ENCODE assay signal across 23 cellular contexts in the genomic region with DNA sequence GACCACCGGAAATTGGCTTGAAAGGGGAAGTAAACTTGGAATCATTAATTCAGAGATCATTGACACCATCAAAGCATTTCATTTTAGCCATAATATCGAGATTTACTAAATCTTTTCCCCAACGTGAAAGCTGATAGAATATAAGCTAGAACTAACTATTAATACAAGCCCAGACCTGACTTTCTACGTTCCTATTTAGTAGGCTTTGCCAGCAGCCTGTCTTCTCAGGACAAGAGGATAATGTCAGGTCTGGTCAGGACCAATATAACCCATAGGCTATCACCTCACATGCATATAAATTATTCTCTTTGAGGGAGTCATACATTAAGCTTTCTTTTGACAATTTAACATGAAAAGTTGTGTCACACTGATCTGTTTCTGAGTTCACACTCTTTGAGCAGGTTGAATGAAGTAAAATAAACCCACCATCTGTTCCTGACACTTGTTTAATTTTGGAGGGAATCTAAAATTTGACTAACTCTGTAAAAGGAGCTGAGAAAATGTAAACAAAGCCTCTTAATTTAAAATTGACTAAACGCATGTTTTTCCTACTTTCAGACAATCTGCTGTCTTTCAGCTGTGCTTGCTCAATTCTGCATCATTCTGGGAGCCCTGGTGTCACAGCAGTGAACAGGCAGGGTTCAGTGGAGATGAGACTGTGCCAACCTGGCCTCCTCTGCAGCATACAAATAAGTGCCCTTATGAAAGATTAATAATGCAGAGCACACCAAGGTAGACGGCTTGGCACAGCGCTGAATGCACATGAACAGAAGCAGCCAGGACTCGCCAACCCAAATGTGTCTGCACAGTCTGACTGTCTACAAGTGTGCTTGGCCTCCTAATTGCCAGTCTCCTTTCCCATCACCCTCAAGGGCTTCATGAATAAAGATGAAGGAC.
A peak's percentile ranks its signal among the peaks of the same experiment; 100 is the strongest.
DNase-seq lines count a peak whose midpoint lies in the region; ATAC-seq lines count a peak whose summit lies in the region.
"Had no signal": no experiment of that assay in that cellular context is flagged by ENCODE, and none has a peak within 500 bp of the region (broad histone marks: within the 10 kb centered on the region; RNA-seq: fewer than 3 reads in every experiment).

No MANE protein-coding gene starts in this region.

- no peaks in the 10 kb centered on the region for H3K4me1 ChIP-seq in GM23248 (ENCODE audit: insufficient read depth)
- H3K4me1 ChIP-seq: spleen, upper lobe of left lung had no signal

- no peaks in the 10 kb centered on the region for H3K36me3 ChIP-seq in GM23248 (ENCODE audit: low read depth)
- H3K36me3 ChIP-seq: left ventricle myocardium inferior, spleen, upper lobe of left lung had no signal

- no peaks in the 10 kb centered on the region for H3K79me2 ChIP-seq in GM23248 (ENCODE audit: insufficient read depth)

- H3F3A ChIP-seq in GM23248 (ENCODE audit: insufficient read depth): no peaks in the 10 kb centered on the region

- H3K27ac ChIP-seq in GM23248: no peak overlapping the region
- H3K27ac ChIP-seq: left ventricle myocardium inferior, PC-9, SK-N-MC, spleen, upper lobe of left lung had no signal

- H4K20me1 ChIP-seq in GM23248 (ENCODE audit: insufficient read depth): no peaks in the 10 kb centered on the region

- no peak overlapping the region for H2AFZ ChIP-seq in GM23248

- DNase-seq in NCI-H1092 (lab: John Stamatoyannopoulos, UW) (peak; percentile 46), NCI-H524 treated with DMSO at 0.1 percent for 48 hours (lab: John Stamatoyannopoulos, UW) (peak; percentile 59), occipital lobe (lab: John Stamatoyannopoulos, UW) (peak; percentile 35), NK-92 (lab: John Stamatoyannopoulos, UW; ENCODE audit: unreplicated experiment) (no peak), SIG-M5 treated with dmso at 0.1 percent for 504 hours (lab: John Stamatoyannopoulos, UW; ENCODE audit: unreplicated experiment) (no peak), GM23248 (no peak)
- DNase-seq: activated B cell treated with CpG ODN at 0.5 μM for 24 hours; activated CD4-positive, alpha-beta memory T cell treated with anti-CD3 and anti-CD28 coated beads for 36 hours; CD8-positive, alpha-beta T cell; effector memory CD8-positive, alpha-beta T cell; glutamatergic neuron; left ventricle myocardium inferior; NCI-H82; PC-9; retina; spleen; stimulated activated CD4-positive, alpha-beta T cell treated with anti-CD3 and anti-CD28 coated beads, Interleukin-4, amount 100 ng/mL, for 4 hours; stimulated activated naive CD8-positive, alpha-beta T cell treated with anti-CD3 and anti-CD28 coated beads, Interleukin-15, amount 100 ng/mL, for 72 hours; upper lobe of left lung had no signal

- H3K9me2 ChIP-seq in GM23248 (ENCODE audit: insufficient read depth): no peaks in the 10 kb centered on the region

- 38 to 41% methylated on average over 8 of the region's 8 CpGs for WGBS in GM23248 (ENCODE audit: low coverage in 1 of 2, low lambda C conversion rate in 2 of 2, missing lambda C conversion rate in 2 of 2), 2 experiments

- H3K4me3 ChIP-seq in GM23248: no peak overlapping the region
- H3K4me3 ChIP-seq: K562, left ventricle myocardium inferior, PC-9, SK-N-MC, spleen, upper lobe of left lung had no signal

- H3K4me2 ChIP-seq in GM23248 (ENCODE audit: unreplicated experiment): no peak overlapping the region
- H3K4me2 ChIP-seq: PC-9 had no signal

- ATAC-seq in esophagus mucosa (peak; percentile 25), GM19467 (IDR thresholded peaks at IDR 0.05; ENCODE audit: unreplicated experiment) (no peak)
- ATAC-seq: CD8-positive, alpha-beta T cell; effector memory CD8-positive, alpha-beta T cell; K562; stimulated activated naive CD8-positive, alpha-beta T cell treated with anti-CD3 and anti-CD28 coated beads, Interleukin-15, amount 100 ng/mL, for 72 hours had no signal

- H3K9me3 ChIP-seq in GM23248 (ENCODE audit: low read depth): no peaks in the 10 kb centered on the region
- H3K9me3 ChIP-seq: upper lobe of left lung had no signal

- no peaks in the 10 kb centered on the region; the same call in 1 of the 2 replicates for H3K27me3 ChIP-seq in GM23248 (replicated peaks; ENCODE audit: insufficient read depth)
- H3K27me3 ChIP-seq: spleen, upper lobe of left lung had no signal

- in situ Hi-C loops in GM23248 (cut with MboI): no loop called here

- H3K9ac ChIP-seq in GM23248: no peak overlapping the region

Comparison
In these comparisons a context has a peak if more than half of its experiments do, and no peak if none do; other contexts are left out.
1. DNase-seq: peak in NCI-H1092 (single experiment), NCI-H524 treated with DMSO at 0.1 percent for 48 hours (single experiment) and occipital lobe (single experiment); none in NK-92 (single experiment), SIG-M5 treated with dmso at 0.1 percent for 504 hours (single experiment) and GM23248 (single experiment).